9 cellular contexts compared by ENCODE assay signal in the genomic region with DNA sequence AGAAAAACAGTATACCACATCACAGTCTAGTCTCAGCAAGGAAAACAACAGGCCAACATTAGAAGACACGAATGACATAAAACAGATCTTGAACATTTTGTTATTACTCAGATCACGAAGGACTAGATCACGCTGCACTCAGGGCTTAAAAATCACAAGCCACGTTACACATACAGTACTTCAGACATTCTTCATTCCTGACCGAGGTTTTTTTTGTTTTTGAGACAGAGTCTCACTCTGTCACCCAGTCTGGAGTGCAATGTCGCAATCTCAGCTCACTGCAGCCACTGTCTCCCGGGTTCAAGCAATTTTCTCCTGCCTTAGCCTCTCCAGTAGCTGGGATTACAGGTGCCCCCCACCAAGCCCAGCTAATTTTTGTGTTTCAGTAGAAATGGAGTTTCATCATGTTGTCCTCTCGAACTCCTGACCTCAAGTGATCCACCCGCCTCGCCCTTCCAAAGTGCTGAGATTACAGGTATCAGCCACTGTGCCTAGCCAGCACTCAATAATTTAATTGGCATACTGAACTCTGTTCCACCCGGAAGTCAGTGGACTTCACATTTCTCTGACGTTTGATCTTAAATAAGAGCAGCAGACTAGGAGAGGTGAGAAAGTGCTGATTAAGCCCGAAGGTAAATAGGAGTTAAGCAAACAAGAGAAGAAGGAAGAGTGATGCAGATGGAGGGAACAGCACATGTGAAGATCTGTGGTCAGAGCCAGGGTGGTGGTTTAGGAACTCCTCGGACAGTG. TPM values are rescaled to one million over a fixed set of nuclear protein-coding genes. Genes with fewer than 3 reads are reported as not detected.
DNase-seq lines count a peak whose midpoint lies in the region; ATAC-seq, FAIRE-seq and TF ChIP-seq lines count a peak whose summit lies in the region.
"Had no signal": no experiment of that assay in that cellular context is flagged by ENCODE, and none has a peak within 500 bp of the region (broad histone marks: within the 10 kb centered on the region; RNA-seq: fewer than 3 reads in every experiment).

No MANE protein-coding gene starts in this region.

- no peak overlapping the region for H2AK5ac ChIP-seq in trophoblast cell (ENCODE audit: low read length)

- no peak overlapping the region for H3K23ac ChIP-seq in trophoblast cell (ENCODE audit: low read length)

- no peak overlapping the region for H2BK120ac ChIP-seq in trophoblast cell (ENCODE audit: insufficient read depth, low read length, poor library complexity)

- peaks cover 8% of the 10 kb centered on the region for H3K36me3 ChIP-seq in bronchial epithelial cell (ENCODE audit: control insufficient read depth, insufficient read depth, low read length)
- H3K36me3 ChIP-seq in trophoblast cell (ENCODE audit: control insufficient read depth in 1 of 2, insufficient read depth in 2 of 2, low read length in 2 of 2): peaks cover 14 to 24% of the 10 kb centered on the region in 2 experiments

- no peak overlapping the region for H3K4me2 ChIP-seq in trophoblast cell (ENCODE audit: low read length)

- no peak overlapping the region for H3K4me3 ChIP-seq in NB4 (ENCODE audit: low read depth, low read length)
- no peak overlapping the region for H3K4me3 ChIP-seq in bronchial epithelial cell (ENCODE audit: low read depth, low read length)
- H3K4me3 ChIP-seq in trophoblast cell (ENCODE audit: low read depth, low read length): no peak overlapping the region
- H3K4me3 ChIP-seq: spleen had no signal

- H2BK5ac ChIP-seq in trophoblast cell (ENCODE audit: low read depth, low read length, poor library complexity): no peak overlapping the region

- TF ChIP-seq POLR2A in NB4 (IDR thresholded peaks at IDR 0.05; ENCODE audit: extremely low read depth, insufficient read length): no peak

- H2AFZ ChIP-seq in trophoblast cell (ENCODE audit: insufficient read depth, low read length, poor library complexity): no peak overlapping the region

- H2BK12ac ChIP-seq in trophoblast cell (ENCODE audit: low read length): no peak overlapping the region

- H3K27me3 ChIP-seq in bronchial epithelial cell (ENCODE audit: control insufficient read depth, insufficient read depth, low read length) (no peaks in the 10 kb centered on the region), trophoblast cell (ENCODE audit: insufficient read depth, low read length) (no peaks in the 10 kb centered on the region)
- H3K27me3 ChIP-seq: spleen had no signal

- H4K12ac ChIP-seq in trophoblast cell (ENCODE audit: low read depth, low read length): no peak overlapping the region

- no peak overlapping the region for H4K91ac ChIP-seq in trophoblast cell (ENCODE audit: low read depth, low read length)

- ATAC-seq in GM19397 (IDR thresholded peaks at IDR 0.05; ENCODE audit: unreplicated experiment) (no peak), GM18861 (IDR thresholded peaks at IDR 0.05; ENCODE audit: unreplicated experiment) (no peak)

- no peaks in the 10 kb centered on the region for H3K9me3 ChIP-seq in trophoblast cell (ENCODE audit: insufficient read depth, low read depth, low read length)
- H3K9me3 ChIP-seq: spleen had no signal

- peaks cover 2% of the 10 kb centered on the region in 2 experiments for H3K4me1 ChIP-seq in trophoblast cell (ENCODE audit: control insufficient read depth in 1 of 2, insufficient read depth in 2 of 2, low read length in 2 of 2)

- H3K18ac ChIP-seq in trophoblast cell (ENCODE audit: low read length): no peak overlapping the region

- H3K79me1 ChIP-seq in trophoblast cell (ENCODE audit: low read length): peaks cover 9% of the 10 kb centered on the region

- TF ChIP-seq CTCF in NB4 (IDR thresholded peaks at IDR 0.05; ENCODE audit: low read depth, low read length): no peak
- no peak for TF ChIP-seq CTCF in bronchial epithelial cell (IDR thresholded peaks at IDR 0.05; ENCODE audit: insufficient read depth, low read length, severe bottlenecking)

- peak; percentile 40 for DNase-seq in NB4 (ENCODE audit: low read depth)
- DNase-seq in bronchial epithelial cell (ENCODE audit: low read depth): peak; percentile 68
- DNase-seq in trophoblast cell: peak; percentile 63 to 80
- no peak for DNase-seq in NCI-H69 (lab: John Stamatoyannopoulos, UW)
- DNase-seq: spleen had no signal

- no peak overlapping the region for H3K27ac ChIP-seq in trophoblast cell (ENCODE audit: low read depth, low read length)
- H3K27ac ChIP-seq: spleen had no signal

- H3K9ac ChIP-seq in trophoblast cell (ENCODE audit: low read length): no peak overlapping the region

- no peak overlapping the region for H4K8ac ChIP-seq in trophoblast cell (ENCODE audit: low read depth, low read length)

- WGBS in trophoblast cell (ENCODE audit: extremely low coverage, insufficient coverage, insufficient read length): no CpG with 5 or more reads among the region's 14 CpGs

- H3K14ac ChIP-seq in trophoblast cell (ENCODE audit: low read length): no peak overlapping the region

- FAIRE-seq in bronchial epithelial cell (lab: Jason Lieb, UNC): no peak
- FAIRE-seq: G401.6 had no signal

- peaks cover 5% of the 10 kb centered on the region for H3K79me2 ChIP-seq in trophoblast cell (ENCODE audit: control insufficient read depth, insufficient read depth, low read length, poor library complexity)

- no peak overlapping the region for H3K4ac ChIP-seq in trophoblast cell (ENCODE audit: low read depth, low read length)

RNA-seq across cellular contexts. Expression of a gene that starts 3.5 kb away (rescaled TPM):
- total RNA-seq in bronchial epithelial cell: 50.6 and 79.0 TPM in 2 replicates
- polyA plus RNA-seq in trophoblast cell (2013): 61.7 and 61.9 TPM in 2 replicates

RNA-seq across cellular contexts. Expression of a gene that starts 3.7 kb away (rescaled TPM):
- 22.6 and 29.6 TPM in 2 replicates for total RNA-seq in bronchial epithelial cell
- 8.4 TPM in 2 replicates for polyA plus RNA-seq in trophoblast cell (2013)

RNA-seq across cellular contexts. Expression of a gene that starts 18.6 kb away (rescaled TPM):
- 0.26 TPM in 1 of 2 replicates, not detected in the other for total RNA-seq in bronchial epithelial cell
- 0.15 and 0.18 TPM in 2 replicates for polyA plus RNA-seq in trophoblast cell (2013)

RNA-seq across cellular contexts. Expression of a gene that starts 42.0 kb away (rescaled TPM):
- 0.90 TPM in 1 of 2 replicates, not detected in the other for total RNA-seq in bronchial epithelial cell
- 0.15 and 0.19 TPM in 2 replicates for polyA plus RNA-seq in trophoblast cell (2013)
- total RNA-seq: M059J had no signal

RNA-seq across cellular contexts. Expression of a gene that starts 46.4 kb away (rescaled TPM):
- 34.2 and 37.6 TPM in 2 replicates for total RNA-seq in bronchial epithelial cell
- 122 and 129 TPM in 2 replicates for polyA plus RNA-seq in trophoblast cell (2013)
